ENCODE assay signal across 1 cellular context in genomic region chr17:82259972-82260961, GRCh38.
A peak's percentile ranks its signal among the peaks of the same experiment; 100 is the strongest.
TF ChIP-seq lines count a peak whose summit lies in the region.

No MANE protein-coding gene starts in this region.

TF ChIP-seq in GM12878, 131 proteins besides CTCF, POLR2A, EP300 and RAD21:
- TF ChIP-seq BCL3 (IDR thresholded peaks at IDR 0.05; ENCODE audit: borderline replicate concordance, insufficient read depth, low read depth, low read length, poor library complexity, severe bottlenecking) (peak; percentile 79), POU2F2 (IDR thresholded peaks at IDR 0.05; ENCODE audit: borderline replicate concordance, low read depth, low read length) (0 out of 3 replicates have a peak, but pooled peaks have one; percentile 10)
